ENCODE assay signal across 1 cellular context in the genomic region with DNA sequence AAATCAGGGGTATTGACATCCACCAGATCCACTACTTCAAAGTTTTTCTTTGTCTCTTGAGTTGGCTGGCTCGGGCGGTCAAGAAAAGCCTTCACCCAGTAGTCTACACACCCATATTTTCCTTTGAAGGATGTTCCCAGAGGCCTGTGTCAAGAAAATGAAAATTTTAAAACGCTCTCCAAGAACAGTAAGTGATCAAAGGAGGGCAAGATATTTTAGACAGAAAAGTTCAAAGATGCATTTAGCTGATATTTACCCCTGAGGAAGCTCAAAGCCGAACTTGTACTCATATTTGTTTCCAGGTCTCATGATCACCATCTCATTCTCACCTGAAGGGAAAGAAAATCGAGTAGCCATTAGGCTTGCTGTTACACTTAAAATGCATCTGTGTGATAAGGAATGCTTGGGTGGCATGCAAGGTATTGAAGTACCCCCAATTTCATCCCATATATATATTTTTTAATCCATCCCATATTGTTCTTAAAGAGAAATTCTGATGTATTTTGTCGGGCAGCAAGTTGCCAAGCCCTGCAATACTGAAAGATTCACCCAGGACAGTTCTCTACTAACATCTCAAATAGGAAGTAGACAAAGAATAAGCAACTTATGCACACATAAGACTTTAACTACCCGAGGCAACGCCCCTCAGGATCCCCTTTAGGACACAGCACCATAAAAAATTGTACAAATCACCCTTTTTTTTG.
TF ChIP-seq lines count a peak whose summit lies in the region.

No MANE protein-coding gene starts in this region.

TF ChIP-seq in IMR-90, 13 proteins besides CTCF, POLR2A, EP300 and RAD21:
- TF ChIP-seq CEBPB (IDR thresholded peaks at IDR 0.05; ENCODE audit: low read depth, low read length): no peak
- no peak for TF ChIP-seq MXI1 (IDR thresholded peaks at IDR 0.05; ENCODE audit: borderline replicate concordance, low read depth, low read length)
- no peak for TF ChIP-seq FOS (IDR thresholded peaks at IDR 0.05; ENCODE audit: low read depth, low read length)
- TF ChIP-seq SMC3 (IDR thresholded peaks at IDR 0.05; ENCODE audit: low read depth, low read length): no peak
- no peak for TF ChIP-seq NFE2L2 (IDR thresholded peaks at IDR 0.05; ENCODE audit: low read depth, low read length)
- TF ChIP-seq, protein P1, sequence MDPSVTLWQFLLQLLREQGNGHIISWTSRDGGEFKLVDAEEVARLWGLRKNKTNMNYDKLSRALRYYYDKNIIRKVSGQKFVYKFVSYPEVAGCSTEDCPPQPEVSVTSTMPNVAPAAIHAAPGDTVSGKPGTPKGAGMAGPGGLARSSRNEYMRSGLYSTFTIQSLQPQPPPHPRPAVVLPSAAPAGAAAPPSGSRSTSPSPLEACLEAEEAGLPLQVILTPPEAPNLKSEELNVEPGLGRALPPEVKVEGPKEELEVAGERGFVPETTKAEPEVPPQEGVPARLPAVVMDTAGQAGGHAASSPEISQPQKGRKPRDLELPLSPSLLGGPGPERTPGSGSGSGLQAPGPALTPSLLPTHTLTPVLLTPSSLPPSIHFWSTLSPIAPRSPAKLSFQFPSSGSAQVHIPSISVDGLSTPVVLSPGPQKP (IDR thresholded peaks at IDR 0.05; ENCODE audit: borderline replicate concordance, low read depth, low read length): no peak
- no peak for TF ChIP-seq BHLHE40 (IDR thresholded peaks at IDR 0.05; ENCODE audit: low read depth, low read length)
- TF ChIP-seq RCOR1 (IDR thresholded peaks at IDR 0.05; ENCODE audit: insufficient replicate concordance, low read length): no peak
- TF ChIP-seq RFX5 (IDR thresholded peaks at IDR 0.05; ENCODE audit: low read depth, low read length): no peak
- no peak for TF ChIP-seq MAFK (IDR thresholded peaks at IDR 0.05; ENCODE audit: low read depth, low read length)
- TF ChIP-seq, protein P2, sequence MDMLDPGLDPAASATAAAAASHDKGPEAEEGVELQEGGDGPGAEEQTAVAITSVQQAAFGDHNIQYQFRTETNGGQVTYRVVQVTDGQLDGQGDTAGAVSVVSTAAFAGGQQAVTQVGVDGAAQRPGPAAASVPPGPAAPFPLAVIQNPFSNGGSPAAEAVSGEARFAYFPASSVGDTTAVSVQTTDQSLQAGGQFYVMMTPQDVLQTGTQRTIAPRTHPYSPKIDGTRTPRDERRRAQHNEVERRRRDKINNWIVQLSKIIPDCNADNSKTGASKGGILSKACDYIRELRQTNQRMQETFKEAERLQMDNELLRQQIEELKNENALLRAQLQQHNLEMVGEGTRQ (IDR thresholded peaks at IDR 0.05; ENCODE audit: low read depth, low read length): no peak
- TF ChIP-seq MAZ (IDR thresholded peaks at IDR 0.05; ENCODE audit: borderline replicate concordance, low read depth, low read length): no peak
- TF ChIP-seq CHD1 (IDR thresholded peaks at IDR 0.05; ENCODE audit: low read depth, low read length): no peak
